20 cellular contexts compared by ENCODE assay signal in genomic region chr13:44463759-44464158, GRCh38.
"Had no signal": no experiment of that assay in that cellular context is flagged by ENCODE, and none has a peak within 500 bp of the region (broad histone marks: within the 10 kb centered on the region; RNA-seq: fewer than 3 reads in every experiment).

No MANE protein-coding gene starts in this region.

- DNase-seq: dermis blood vessel endothelial cell; dorsolateral prefrontal cortex; effector CD4-positive, alpha-beta T cell; effector memory CD4-positive, alpha-beta T cell; foreskin melanocyte; gastrocnemius medialis; glutamatergic neuron; head of caudate nucleus; heart right ventricle; hippocampal formation; left cardiac atrium; left lung; left ventricle myocardium superior; lower lobe of right lung; mesenchymal stem cell; mucosa of descending colon; naive B cell; naive thymus-derived CD8-positive, alpha-beta T cell had no signal

- H3K4me3 ChIP-seq: coronary artery, dorsolateral prefrontal cortex, esophagus muscularis mucosa, gastrocnemius medialis, heart right ventricle, left lung, lower lobe of right lung, mucosa of descending colon had no signal

- H3K9me3 ChIP-seq: esophagus muscularis mucosa, gastrocnemius medialis, lower lobe of right lung, mucosa of descending colon had no signal

- H3K4me1 ChIP-seq: left lung, lower lobe of right lung had no signal

- H3K36me3 ChIP-seq: esophagus muscularis mucosa, gastrocnemius medialis, heart right ventricle, left lung, lower lobe of right lung had no signal

- H3K27ac ChIP-seq: coronary artery, dorsolateral prefrontal cortex, heart right ventricle, left lung, lower lobe of right lung had no signal

- ATAC-seq: left cardiac atrium; left lung; lower lobe of right lung; mucosa of descending colon; naive thymus-derived CD8-positive, alpha-beta T cell had no signal

- H3K27me3 ChIP-seq: dorsolateral prefrontal cortex, esophagus muscularis mucosa, gastrocnemius medialis, heart right ventricle, left lung had no signal
